Comparison of ENCODE assay signal across 8 cellular contexts in genomic region chr1:19312782-19313635, GRCh38. TPM values are rescaled to one million over a fixed set of nuclear protein-coding genes. Genes with fewer than 3 reads are reported as not detected.
DNase-seq lines count a peak whose midpoint lies in the region; ATAC-seq and TF ChIP-seq lines count a peak whose summit lies in the region.

No MANE protein-coding gene starts in this region.

- in situ Hi-C loops in GM13977 (cut with MboI; ENCODE audit: low pct_unique_long_range_greater_than_20kb, low sequenced_read_pairs, unreplicated experiment) = no loop called here

- H3K36me3 Mint-ChIP-seq in activated B cell treated with CpG ODN at 0.5 μM for 24 hours (ENCODE audit: low read depth) (peaks cover 12% of the 10 kb centered on the region), glutamatergic neuron (ENCODE audit: unreplicated experiment) (no peaks in the 10 kb centered on the region)

- intact Hi-C loops in activated B cell treated with CpG ODN at 0.5 μM for 24 hours (cut with micrococcal nuclease) = loop anchor here (1.0 to 10.0 kb wide), 5 partner anchors 62 to 408 kb away; partner anchors contain the start of genes ALDH4A1, CAPZB, EMC1 and MRTO4

- DNase-seq in GM13977 (ENCODE audit: low spot score) = peak; percentile 56
- DNase-seq in activated B cell treated with CpG ODN at 0.5 μM for 24 hours = no peak
- no peak for DNase-seq in glutamatergic neuron
- DNase-seq in NCI-H526 treated with DMSO at 0.1 percent for 48 hours (lab: John Stamatoyannopoulos, UW) = no peak
- no peak for DNase-seq in NCI-H1417 treated with DMSO at 0.1 percent for 48 hours (lab: John Stamatoyannopoulos, UW)
- DNase-seq in NCI-H345 (lab: John Stamatoyannopoulos, UW) = no peak

- no peaks in the 10 kb centered on the region for H3K27me3 ChIP-seq in skeletal muscle tissue (ENCODE audit: control insufficient read depth in 3 of 3, insufficient read depth in 3 of 3, low read length in 3 of 3)

- no peaks in the 10 kb centered on the region for H3K27me3 Mint-ChIP-seq in activated B cell treated with CpG ODN at 0.5 μM for 24 hours
- H3K27me3 Mint-ChIP-seq in glutamatergic neuron (ENCODE audit: unreplicated experiment) = peaks cover 9% of the 10 kb centered on the region

- H3K27ac ChIP-seq in skeletal muscle tissue (ENCODE audit: low read depth, low read length) = peak overlapping the region; percentile 90

- H3K9me3 ChIP-seq in skeletal muscle tissue (ENCODE audit: control insufficient read depth in 3 of 3, low read length in 3 of 3) = no peaks in the 10 kb centered on the region

- H3K27ac Mint-ChIP-seq in activated B cell treated with CpG ODN at 0.5 μM for 24 hours = peak overlapping the region; percentile 61
- H3K27ac Mint-ChIP-seq in glutamatergic neuron (ENCODE audit: unreplicated experiment) = peak overlapping the region; percentile 69

- H3K4me3 ChIP-seq in skeletal muscle tissue (ENCODE audit: low read length in 3 of 3) = peak overlapping the region; percentile 71 to 83 (median 80)

- H3K4me1 Mint-ChIP-seq in activated B cell treated with CpG ODN at 0.5 μM for 24 hours (peaks cover 65% of the 10 kb centered on the region), glutamatergic neuron (ENCODE audit: low read depth, unreplicated experiment) (peaks cover 24% of the 10 kb centered on the region)

- H3K9ac ChIP-seq in skeletal muscle tissue (ENCODE audit: low read depth in 1 of 3, low read length in 3 of 3) = peak overlapping the region; percentile 87 to 93 (median 88)

- peaks cover 26 to 42% (median 28%) of the 10 kb centered on the region in 3 donors for H3K4me1 ChIP-seq in skeletal muscle tissue (ENCODE audit: control insufficient read depth in 3 of 3, insufficient read depth in 3 of 3, low read length in 3 of 3)

- H3K4me3 Mint-ChIP-seq in activated B cell treated with CpG ODN at 0.5 μM for 24 hours (peak overlapping the region; percentile 73), glutamatergic neuron (ENCODE audit: unreplicated experiment) (peak overlapping the region; percentile 87)

- CTCF ChIA-PET in activated B cell treated with CpG ODN at 0.5 μM for 24 hours (lab: Charles Lee) = interaction anchor here (0.6 kb wide), 1 partner anchor 269 kb away, joined by 3 read pairs; no protein-coding TSS in a partner anchor

- ATAC-seq in HG02642 (IDR thresholded peaks at IDR 0.05; ENCODE audit: poor library complexity, unreplicated experiment) (peak; percentile 20), activated B cell treated with CpG ODN at 0.5 μM for 24 hours (ENCODE audit: low read depth) (peak; percentile 12)

- POLR2A ChIA-PET in activated B cell treated with CpG ODN at 0.5 μM for 24 hours (lab: Charles Lee) = interaction anchor here (0.6 to 2.9 kb wide), 5 partner anchors 62 to 284 kb away, joined by 3 to 12 read pairs (median 5); partner anchors contain the start of genes EMC1 and MRTO4

- no peaks in the 10 kb centered on the region for H3K9me3 Mint-ChIP-seq in activated B cell treated with CpG ODN at 0.5 μM for 24 hours
- peaks cover 15% of the 10 kb centered on the region for H3K9me3 Mint-ChIP-seq in glutamatergic neuron (ENCODE audit: unreplicated experiment)

- H3K36me3 ChIP-seq in skeletal muscle tissue (ENCODE audit: control insufficient read depth in 3 of 3, insufficient read depth in 3 of 3, low read length in 3 of 3) = peaks cover 6 to 14% (median 11%) of the 10 kb centered on the region in 3 donors

- TF ChIP-seq CTCF in GM13977 (IDR thresholded peaks at IDR 0.05; ENCODE audit: extremely low read depth, insufficient read depth, missing control alignments) = no peak
- no peak for TF ChIP-seq CTCF in activated B cell treated with CpG ODN at 0.5 μM for 24 hours (IDR thresholded peaks at IDR 0.05)
- TF ChIP-seq CTCF in glutamatergic neuron (IDR thresholded peaks at IDR 0.05; ENCODE audit: partially characterized antibody, unreplicated experiment) = no peak

RNA-seq across cellular contexts. Expression of gene SLC66A1, which starts 0.9 kb away (rescaled TPM):
- total RNA-seq in activated B cell treated with CpG ODN at 0.5 μM for 24 hours (9.1 and 11.9 TPM in 2 replicates), glutamatergic neuron (ENCODE audit: unreplicated experiment) (41.1 TPM), skeletal muscle tissue (14.6 TPM)

RNA-seq across cellular contexts. Expression of gene AKR7A2, which starts 1.1 kb away (rescaled TPM):
- total RNA-seq in activated B cell treated with CpG ODN at 0.5 μM for 24 hours = 29.9 and 30.3 TPM in 2 replicates
- total RNA-seq in glutamatergic neuron (ENCODE audit: unreplicated experiment) = 35.7 TPM
- 44.4 TPM for total RNA-seq in skeletal muscle tissue

RNA-seq across cellular contexts. Expression of gene AKR7A3, which starts 24.4 kb away (rescaled TPM):
- total RNA-seq in activated B cell treated with CpG ODN at 0.5 μM for 24 hours = 0.61 and 0.80 TPM in 2 replicates
- 1.9 TPM for total RNA-seq in glutamatergic neuron (ENCODE audit: unreplicated experiment)
- total RNA-seq in skeletal muscle tissue = 0.52 TPM
